In genomic region chr3:187702507-187703033, GRCh38 we compare ENCODE assay signal across 19 cellular contexts. TPM values are rescaled to one million over a fixed set of nuclear protein-coding genes. Genes with fewer than 3 reads are reported as not detected.
DNase-seq lines count a peak whose midpoint lies in the region; ATAC-seq and TF ChIP-seq lines count a peak whose summit lies in the region.
"Had no signal": no experiment of that assay in that cellular context is flagged by ENCODE, and none has a peak within 500 bp of the region (broad histone marks: within the 10 kb centered on the region; RNA-seq: fewer than 3 reads in every experiment).

A gene with protein sequence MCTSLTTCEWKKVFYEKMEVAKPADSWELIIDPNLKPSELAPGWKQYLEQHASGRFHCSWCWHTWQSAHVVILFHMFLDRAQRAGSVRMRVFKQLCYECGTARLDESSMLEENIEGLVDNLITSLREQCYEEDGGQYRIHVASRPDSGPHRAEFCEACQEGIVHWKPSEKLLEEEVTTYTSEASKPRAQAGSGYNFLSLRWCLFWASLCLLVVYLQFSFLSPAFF (minus strand): TSS chr3:187702557. CDS start chr3:187702128, 429 bp downstream.

- intact Hi-C loops in dendritic cell treated with granulocyte-macrophage colony-stimulating factor and Interleukin-4, amounts not matched to agents 40 ng/mL and 50 ng/mL, for 4 days (cut with micrococcal nuclease): no loop called here
- intact Hi-C loops in psoas muscle (cut with DNase I) (no loop called here), dorsolateral prefrontal cortex (cut with DNase I) (no loop called here)

- H3K9me3 Mint-ChIP-seq in GM23338: no peaks in the 10 kb centered on the region
- no peaks in the 10 kb centered on the region for H3K9me3 Mint-ChIP-seq in dendritic cell treated with granulocyte-macrophage colony-stimulating factor and Interleukin-4, amounts not matched to agents 40 ng/mL and 50 ng/mL, for 4 days
- H3K9me3 Mint-ChIP-seq: T-helper 1 cell treated with Interleukin-12 subunit alpha and Interleukin-12 subunit beta and Interleukin-4 antibody, amounts not matched to agents 30 μg/mL and 1 μg/mL, for 36 hours had no signal

- TF ChIP-seq CTCF in GM23338 (conservative IDR thresholded peaks at IDR 0.05; ENCODE audit: low read depth in 2 of 2) (no peak), psoas muscle (IDR thresholded peaks at IDR 0.05) (no peak), dorsolateral prefrontal cortex (IDR thresholded peaks at IDR 0.05 in 54 of 56, conservative IDR thresholded peaks at IDR 0.05 in 2 of 56; ENCODE audit: low read depth in 1 of 56, partially characterized antibody in 56 of 56) (no peak)

- no peaks in the 10 kb centered on the region for H3K4me1 ChIP-seq in GM23338 (ENCODE audit: insufficient read depth)
- H3K4me1 ChIP-seq in psoas muscle: peaks cover 41% of the 10 kb centered on the region

- no peaks in the 10 kb centered on the region for H3K27me3 Mint-ChIP-seq in GM23338 (ENCODE audit: insufficient read depth, low read depth, poor library complexity)
- H3K27me3 Mint-ChIP-seq in dendritic cell treated with granulocyte-macrophage colony-stimulating factor and Interleukin-4, amounts not matched to agents 40 ng/mL and 50 ng/mL, for 4 days: peaks cover 5% of the 10 kb centered on the region

- no peak within 1 kb of the TSS for H3K4me3 Mint-ChIP-seq in GM23338
- H3K4me3 Mint-ChIP-seq in dendritic cell treated with granulocyte-macrophage colony-stimulating factor and Interleukin-4, amounts not matched to agents 40 ng/mL and 50 ng/mL, for 4 days: no peak within 1 kb of the TSS
- H3K4me3 Mint-ChIP-seq: T-helper 1 cell treated with Interleukin-12 subunit alpha and Interleukin-12 subunit beta and Interleukin-4 antibody, amounts not matched to agents 30 μg/mL and 1 μg/mL, for 36 hours had no signal

- H3K4me1 Mint-ChIP-seq in GM23338: peaks cover 2% of the 10 kb centered on the region; the same call in 1 of the 3 replicates
- H3K4me1 Mint-ChIP-seq in dendritic cell treated with granulocyte-macrophage colony-stimulating factor and Interleukin-4, amounts not matched to agents 40 ng/mL and 50 ng/mL, for 4 days (ENCODE audit: low read depth): peaks cover 8% of the 10 kb centered on the region

- H3K27ac ChIP-seq in GM23338 (ENCODE audit: low read depth) (no peak within 1 kb of the TSS), psoas muscle (peak within 1 kb of the TSS; percentile 72), dorsolateral prefrontal cortex (no peak within 1 kb of the TSS)
- H3K27ac ChIP-seq: GM23248, KMS-11 had no signal

- H3K4me3 ChIP-seq in GM23338 (no peak within 1 kb of the TSS), MG63 (no peak within 1 kb of the TSS), psoas muscle (no peak within 1 kb of the TSS), dorsolateral prefrontal cortex (no peak within 1 kb of the TSS)
- H3K4me3 ChIP-seq: GM23248 had no signal

- no peak for ATAC-seq in GM23338
- peak; percentile 62 to 87 (median 82) for ATAC-seq in psoas muscle
- ATAC-seq in HG02798 (IDR thresholded peaks at IDR 0.05; ENCODE audit: poor library complexity, unreplicated experiment): no peak

- H3K36me3 ChIP-seq in GM23338 (ENCODE audit: insufficient read depth) (no peaks in the 10 kb centered on the region), MG63 (no peaks in the 10 kb centered on the region), psoas muscle (ENCODE audit: insufficient read depth in 1 of 2, low read depth in 1 of 2) (no peaks in the 10 kb centered on the region)

- no peaks in the 10 kb centered on the region for H3F3A ChIP-seq in GM23338 (replicated peaks; ENCODE audit: low read depth)

- H3K9me3 ChIP-seq in MG63 (no peaks in the 10 kb centered on the region), psoas muscle (no peaks in the 10 kb centered on the region)

- H3K27ac Mint-ChIP-seq in GM23338: no peak within 1 kb of the TSS
- H3K27ac Mint-ChIP-seq in dendritic cell treated with granulocyte-macrophage colony-stimulating factor and Interleukin-4, amounts not matched to agents 40 ng/mL and 50 ng/mL, for 4 days: peak within 1 kb of the TSS; percentile 32
- H3K27ac Mint-ChIP-seq: T-helper 1 cell treated with Interleukin-12 subunit alpha and Interleukin-12 subunit beta and Interleukin-4 antibody, amounts not matched to agents 30 μg/mL and 1 μg/mL, for 36 hours had no signal

- DNase-seq in GM23338 (ENCODE audit: low spot score) (no peak), MG63 (peak; percentile 60), psoas muscle (peak in 1 of 2 donors; percentile 66), dorsolateral prefrontal cortex (no peak), NCI-H1092 treated with DMSO at 0.1 percent for 48 hours (lab: John Stamatoyannopoulos, UW) (no peak)
- no peak for DNase-seq in activated CD4-positive, alpha-beta T cell treated with anti-CD3 and anti-CD28 coated beads for 48 hours
- DNase-seq: DND-41, GM23248, NCI-H1436, NCI-H2029 treated with DMSO at 0.1 percent for 48 hours, NCI-H2171, NCI-H446, OCI-M1, SIG-M5 had no signal

- H3K36me3 Mint-ChIP-seq in GM23338 (ENCODE audit: low read depth): no peaks in the 10 kb centered on the region
- H3K36me3 Mint-ChIP-seq in dendritic cell treated with granulocyte-macrophage colony-stimulating factor and Interleukin-4, amounts not matched to agents 40 ng/mL and 50 ng/mL, for 4 days (ENCODE audit: low read depth): no peaks in the 10 kb centered on the region

- H3K79me2 ChIP-seq in GM23338 (replicated peaks; ENCODE audit: insufficient read depth): no peaks in the 10 kb centered on the region

- H3K9me2 ChIP-seq in GM23338 (ENCODE audit: insufficient read depth): no peaks in the 10 kb centered on the region

- H2AFZ ChIP-seq in GM23338: peak within 1 kb of the TSS; percentile 32; the same call in 1 of the 2 replicates
- H2AFZ ChIP-seq: GM23248 had no signal

- WGBS in psoas muscle, 3 donors: 21 to 34% (median 30%) methylated on average over 4 of the region's 4 CpGs

- H3K4me2 ChIP-seq in GM23338: no peak within 1 kb of the TSS
- H3K4me2 ChIP-seq: KMS-11 had no signal

- no peaks in the 10 kb centered on the region for H4K20me1 ChIP-seq in GM23338 (replicated peaks; ENCODE audit: insufficient read depth)

- H3K27me3 ChIP-seq in GM23338 (ENCODE audit: insufficient read depth) (no peaks in the 10 kb centered on the region), MG63 (no peaks in the 10 kb centered on the region), psoas muscle (ENCODE audit: insufficient read depth in 3 of 3, low read length in 2 of 3) (no peaks in the 10 kb centered on the region), dorsolateral prefrontal cortex (no peaks in the 10 kb centered on the region)

TF ChIP-seq in GM23338, 12 proteins besides CTCF, POLR2A, EP300 and RAD21 (continues in another document):
- TF ChIP-seq NANOG (IDR thresholded peaks at IDR 0.05; ENCODE audit: borderline replicate concordance) (no peak), EZH2 (IDR thresholded peaks at IDR 0.05; ENCODE audit: low read depth, unreplicated experiment) (no peak), CREB1 (CRISPR knock-in tag; IDR thresholded peaks at IDR 0.05; ENCODE audit: low read depth) (no peak), ZNF114 (CRISPR knock-in tag; IDR thresholded peaks at IDR 0.05) (no peak), STAT1 (IDR thresholded peaks at IDR 0.05; ENCODE audit: unreplicated experiment) (no peak), POLR2AphosphoS5 (IDR thresholded peaks at IDR 0.05; ENCODE audit: low read depth) (no peak), EZH2phosphoT487 (IDR thresholded peaks at IDR 0.05; ENCODE audit: unreplicated experiment) (no peak), ETS1 (IDR thresholded peaks at IDR 0.05) (no peak)

RNA-seq across cellular contexts. Expression of the gene that starts here (rescaled TPM):
- total RNA-seq in GM23338 (2014; rRNA removed; shearing (Covaris generic)): not detected in 2 replicates
- not detected in 2 replicates for polyA plus RNA-seq in GM23338 (2016; fragmentation: Nextera tagmentation; extraction: Ambion mirVana)
- total RNA-seq in MG63 (2014; rRNA removed; shearing (Covaris generic); ENCODE audit: low replicate concordance): not detected in 2 replicates
- total RNA-seq in psoas muscle: 1 to 10 TPM in 1 of 4 donors, under 1 TPM in 2, not detected in 1; 0.21 to 4.0 (median 0.32) TPM
- polyA plus RNA-seq in psoas muscle: under 1 TPM in 2 of 3 donors, not detected in 1; 0.08 to 0.66 TPM
- not detected for total RNA-seq in dorsolateral prefrontal cortex
- total RNA-seq: GM23248, HT-29 had no signal
- polyA plus RNA-seq: GM23248 had no signal

Comparison
In these comparisons a context has a peak if more than half of its experiments do, and no peak if none do; other contexts are left out.
1. Peak in DNase-seq in MG63; RNA of the gene not detected or under 1 TPM.
2. ATAC-seq: peak in psoas muscle (4 of 4); none in GM23338 (single experiment) and HG02798 (single experiment).